ENCODE assay signal across 19 cellular contexts in genomic region chr5:82684153-82684552, GRCh38.
DNase-seq lines count a peak whose midpoint lies in the region; ATAC-seq and TF ChIP-seq lines count a peak whose summit lies in the region.
"Had no signal": no experiment of that assay in that cellular context is flagged by ENCODE, and none has a peak within 500 bp of the region (broad histone marks: within the 10 kb centered on the region; RNA-seq: fewer than 3 reads in every experiment).

No MANE protein-coding gene starts in this region.

- no peak overlapping the region for H3K9ac ChIP-seq in adipocyte (ENCODE audit: low read length)
- H3K9ac ChIP-seq: GM23248 had no signal

- H3K4me1 ChIP-seq in left ventricle myocardium inferior (no peaks in the 10 kb centered on the region), adipocyte (ENCODE audit: control insufficient read depth, insufficient read depth, low read length) (peaks cover 16% of the 10 kb centered on the region), aorta (ENCODE audit: control insufficient read depth in 1 of 2, insufficient read depth in 2 of 2, low read length in 2 of 2) (peaks cover 0 to 2% of the 10 kb centered on the region in 2 donors), OCI-LY7 (ENCODE audit: insufficient read depth, low read length, poor library complexity, severe bottlenecking) (no peaks in the 10 kb centered on the region)
- H3K4me1 ChIP-seq: BE2C, HAP-1 had no signal

- H3K4me2 ChIP-seq in OCI-LY7 (ENCODE audit: low read length) = no peak overlapping the region

- no peak overlapping the region for H2AFZ ChIP-seq in OCI-LY7 (ENCODE audit: low read length)
- H2AFZ ChIP-seq: GM23248 had no signal

- WGBS in aorta, 2 donors = 14 to 17% methylated on average over 2 of the region's 2 CpGs

- H3K9me2 ChIP-seq in OCI-LY7 (ENCODE audit: insufficient read depth, low read length) = no peaks in the 10 kb centered on the region

- no peaks in the 10 kb centered on the region for H3K27me3 ChIP-seq in left ventricle myocardium inferior (ENCODE audit: low read depth)
- no peaks in the 10 kb centered on the region for H3K27me3 ChIP-seq in adipocyte (replicated peaks; ENCODE audit: control insufficient read depth, insufficient read depth, low read length)
- no peaks in the 10 kb centered on the region for H3K27me3 ChIP-seq in aorta (ENCODE audit: control insufficient read depth in 1 of 2, insufficient read depth in 2 of 2, low read length in 1 of 2)
- H3K27me3 ChIP-seq: BE2C had no signal

- H3K36me3 ChIP-seq in left ventricle myocardium inferior = no peaks in the 10 kb centered on the region
- H3K36me3 ChIP-seq in adipocyte (ENCODE audit: control insufficient read depth, insufficient read depth, low read length, severe bottlenecking) = no peaks in the 10 kb centered on the region
- no peaks in the 10 kb centered on the region for H3K36me3 ChIP-seq in aorta (ENCODE audit: control insufficient read depth in 1 of 2, insufficient read depth in 2 of 2, low read length in 1 of 2)
- H3K36me3 ChIP-seq in OCI-LY7 (ENCODE audit: insufficient read depth, low read length) = no peaks in the 10 kb centered on the region
- H3K36me3 ChIP-seq: BE2C, HAP-1 had no signal

- H3K36me3 Mint-ChIP-seq in nephron (ENCODE audit: low read depth) = peaks cover 3% of the 10 kb centered on the region
- H3K36me3 Mint-ChIP-seq: CD4-positive, CD25-positive, alpha-beta regulatory T cell; CD8-positive, alpha-beta memory T cell had no signal

- H3K27ac ChIP-seq in left ventricle myocardium inferior (replicated peaks) (no peak overlapping the region), aorta (ENCODE audit: low read depth in 1 of 2, low read length in 2 of 2) (no peak overlapping the region), OCI-LY7 (ENCODE audit: low read depth, low read length, poor library complexity, severe bottlenecking) (no peak overlapping the region)
- H3K27ac ChIP-seq: GM23248 had no signal

- peaks cover 3% of the 10 kb centered on the region for H3K9me3 Mint-ChIP-seq in nephron
- H3K9me3 Mint-ChIP-seq: CD8-positive, alpha-beta memory T cell had no signal

- peaks cover 49% of the 10 kb centered on the region for H3K4me1 Mint-ChIP-seq in nephron
- H3K4me1 Mint-ChIP-seq: CD4-positive, CD25-positive, alpha-beta regulatory T cell; CD8-positive, alpha-beta memory T cell had no signal

- H3K79me2 ChIP-seq in OCI-LY7 (ENCODE audit: insufficient read depth, low read depth, low read length) = no peaks in the 10 kb centered on the region

- H3K27ac Mint-ChIP-seq in nephron = peak overlapping the region; percentile 36 to 63 (median 55)
- H3K27ac Mint-ChIP-seq: CD4-positive, CD25-positive, alpha-beta regulatory T cell; CD8-positive, alpha-beta memory T cell had no signal

- H4K20me1 ChIP-seq in OCI-LY7 (ENCODE audit: insufficient read depth, low read length) = no peaks in the 10 kb centered on the region

- ATAC-seq in left ventricle myocardium superior (peak; percentile 65), aorta (ENCODE audit: low FRiP score) (peak; percentile 46), HG03196 (IDR thresholded peaks at IDR 0.05; ENCODE audit: unreplicated experiment) (no peak)

- H3K4me3 Mint-ChIP-seq in nephron = no peak overlapping the region
- H3K4me3 Mint-ChIP-seq: CD4-positive, CD25-positive, alpha-beta regulatory T cell; CD8-positive, alpha-beta memory T cell had no signal

- H3K9me3 ChIP-seq in left ventricle myocardium inferior (replicated peaks) = no peaks in the 10 kb centered on the region
- no peaks in the 10 kb centered on the region for H3K9me3 ChIP-seq in adipocyte (ENCODE audit: control insufficient read depth, low read length)
- H3K9me3 ChIP-seq in aorta (ENCODE audit: control insufficient read depth, low read length) = no peaks in the 10 kb centered on the region
- H3K9me3 ChIP-seq in OCI-LY7 (ENCODE audit: low read length) = no peaks in the 10 kb centered on the region
- H3K9me3 ChIP-seq: BE2C, HAP-1 had no signal

- POLR2A ChIA-PET in OCI-LY7 (lab: Charles Lee) = interaction anchor here (1.1 kb wide), 1 partner anchor 58 kb away, joined by 3 read pairs; no protein-coding TSS in a partner anchor

- CTCF ChIA-PET in OCI-LY7 (lab: Charles Lee; ENCODE audit: unreplicated experiment) = no interaction called here

- intact Hi-C loops in left ventricle myocardium superior (cut with micrococcal nuclease) (no loop called here), left ventricle myocardium inferior (cut with micrococcal nuclease) (no loop called here), aorta (cut with DNase I) (no loop called here), OCI-LY7 (cut with micrococcal nuclease; ENCODE audit: unreplicated experiment) (no loop called here)

- no peaks in the 10 kb centered on the region for H3K27me3 Mint-ChIP-seq in nephron (ENCODE audit: low read depth)
- H3K27me3 Mint-ChIP-seq: CD4-positive, CD25-positive, alpha-beta regulatory T cell; CD8-positive, alpha-beta memory T cell had no signal

- no TSS peak for BruUV-seq in OCI-LY7 (replicated peaks; lab: Mats Ljungman, UMichigan)

- no peak for TF ChIP-seq CTCF in left ventricle myocardium inferior (IDR thresholded peaks at IDR 0.05; ENCODE audit: borderline replicate concordance)
- TF ChIP-seq CTCF in nephron (IDR thresholded peaks at IDR 0.05; ENCODE audit: unreplicated experiment in 3 of 3) = no peak
- no peak for TF ChIP-seq CTCF in OCI-LY7 (conservative IDR thresholded peaks at IDR 0.05; ENCODE audit: low read length)

- H3K4me3 ChIP-seq in left ventricle myocardium inferior = no peak overlapping the region
- H3K4me3 ChIP-seq in adipocyte (ENCODE audit: low read length) = no peak overlapping the region
- H3K4me3 ChIP-seq in aorta (ENCODE audit: low read length in 2 of 2) = no peak overlapping the region
- no peak overlapping the region for H3K4me3 ChIP-seq in OCI-LY7 (ENCODE audit: low read depth, low read length, poor library complexity, severe bottlenecking)
- H3K4me3 ChIP-seq: GM23248, HAP-1 had no signal

- DNase-seq in left ventricle myocardium superior = peak; percentile 28
- no peak for DNase-seq in left ventricle myocardium inferior
- peak; percentile 25 for DNase-seq in adipocyte (ENCODE audit: low read depth)
- DNase-seq in aorta = no peak
- DNase-seq in OCI-LY7 (ENCODE audit: low spot score) = no peak
- DNase-seq: ACHN; BE2C; C1 segment of cervical spinal cord; CD4-positive, CD25-positive, alpha-beta regulatory T cell; CD8-positive, alpha-beta memory T cell; COR-L47; DMS 273 treated with DMSO at 0.1 percent for 48 hours; DMS53; DND-41; EL; GM23248 had no signal

Comparison
In these comparisons a context has a peak if more than half of its experiments do, and no peak if none do; other contexts are left out.
1. DNase-seq: peak in left ventricle myocardium superior (single experiment) and adipocyte (single experiment); none in left ventricle myocardium inferior (single experiment), aorta (0 of 2) and OCI-LY7 (single experiment).